ENCODE assay signal across 8 cellular contexts in the genomic region with DNA sequence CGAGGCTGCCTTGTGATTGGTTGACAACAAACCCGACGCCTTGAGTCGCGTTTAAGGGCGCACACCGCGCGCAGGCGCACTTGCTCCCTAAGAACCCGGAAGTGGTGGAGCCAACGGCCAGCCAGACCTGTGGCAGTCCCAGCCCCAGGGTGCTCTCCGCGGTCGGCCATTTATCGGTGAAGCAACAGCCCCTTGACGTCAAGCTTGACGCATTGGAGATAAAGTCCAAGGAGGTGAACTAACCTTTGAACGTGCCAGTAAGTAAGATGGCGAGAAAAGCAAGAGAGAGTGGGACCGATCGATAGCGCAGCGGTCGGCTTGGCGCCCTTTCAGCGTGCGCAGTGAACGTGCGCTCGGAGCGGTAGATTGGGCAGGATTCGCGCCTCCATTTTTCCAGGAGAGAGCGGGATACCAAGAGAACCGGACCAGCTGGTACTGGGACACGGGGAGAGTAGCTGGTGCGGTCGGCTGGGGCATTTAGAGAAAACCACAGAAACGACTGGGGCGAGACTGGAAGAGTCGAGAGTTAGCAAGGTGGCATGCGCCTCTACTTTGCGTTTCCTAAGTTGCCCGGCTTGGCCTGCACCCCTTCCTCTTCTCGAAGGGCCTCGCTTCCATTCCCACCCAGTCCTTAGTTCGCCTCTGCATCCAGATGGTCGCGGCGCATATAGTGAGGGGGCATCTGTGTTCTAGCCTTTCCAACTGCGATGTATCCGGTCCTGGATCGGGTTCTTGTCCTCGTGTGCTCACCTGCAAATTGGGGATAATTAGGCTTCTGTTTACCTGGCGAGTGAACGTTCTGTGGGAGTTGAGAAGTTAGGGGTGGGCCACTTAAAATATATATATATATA. TPM values are rescaled to one million over a fixed set of nuclear protein-coding genes. Genes with fewer than 3 reads are reported as not detected.
DNase-seq lines count a peak whose midpoint lies in the region; ATAC-seq and TF ChIP-seq lines count a peak whose summit lies in the region.

A gene (plus strand): TSS at position 364 of the 851 bp plus-strand sequence. CDS start 2,908 bp downstream, outside the sequence.

- no peaks in the 10 kb centered on the region for H4K20me1 ChIP-seq in PC-3 (ENCODE audit: low read length)

- POLR2A ChIA-PET in PC-3 (lab: Charles Lee; ENCODE audit: unreplicated experiment) = interaction anchor here (1.5 kb wide), 1 partner anchor 34 kb away, joined by 6 read pairs; a partner anchor contains a TSS

- TF ChIP-seq EP300 in Ishikawa (IDR thresholded peaks at IDR 0.05; ENCODE audit: borderline replicate concordance) = no peak

- TF ChIP-seq CTCF in PC-3 (conservative IDR thresholded peaks at IDR 0.05; ENCODE audit: low read depth, low read length) = no peak
- TF ChIP-seq CTCF in epithelial cell of proximal tubule (conservative IDR thresholded peaks at IDR 0.05; ENCODE audit: low read depth, low read length) = no peak

- intact Hi-C loops in PC-3 (cut with micrococcal nuclease) = loop anchor here (1.0 kb wide), 1 partner anchor 34 kb away; a partner anchor contains a TSS

- H3K9me2 ChIP-seq in PC-3 (replicated peaks; ENCODE audit: low read length) = no peaks in the 10 kb centered on the region

- H3K9me3 ChIP-seq in PC-3 (ENCODE audit: low read length) = no peaks in the 10 kb centered on the region

- H3K4me2 ChIP-seq in PC-3 (ENCODE audit: low read length) = peak within 1 kb of the TSS; percentile 96

- peak; percentile 92 for ATAC-seq in GM21576 (IDR thresholded peaks at IDR 0.05; ENCODE audit: unreplicated experiment)
- ATAC-seq in PC-3 = peak; percentile 94

- no peaks in the 10 kb centered on the region for H3K27me3 ChIP-seq in PC-3 (ENCODE audit: low read length)

- peak within 1 kb of the TSS; percentile 81 for H3K27ac ChIP-seq in PC-3 (ENCODE audit: low read length)

- DNase-seq in DMS 273 treated with DMSO at 0.1 percent for 48 hours (lab: John Stamatoyannopoulos, UW) = peak; percentile 96
- peak; percentile 100 for DNase-seq in PC-3
- DNase-seq in activated T-cell treated with anti-CD3 and anti-CD28 coated beads for 48 hours (ENCODE audit: low read depth) = peak; percentile 99
- DNase-seq in epithelial cell of proximal tubule (ENCODE audit: low read depth) = peak; percentile 96
- peak; percentile 100 for DNase-seq in mucosa of gallbladder (ENCODE audit: low spot score)
- DNase-seq in stimulated activated CD8-positive, alpha-beta memory T cell treated with anti-CD3 and anti-CD28 coated beads, Interleukin-4, amount 100 ng/mL, for 48 hours = peak; percentile 99

- peak within 1 kb of the TSS; percentile 96 for H3K9ac ChIP-seq in PC-3 (ENCODE audit: low read length)

- H3K36me3 ChIP-seq in PC-3 (ENCODE audit: low read depth, low read length) = peaks cover 51% of the 10 kb centered on the region

- H3K4me1 ChIP-seq in PC-3 (ENCODE audit: insufficient read depth, low read length) = peaks cover 24% of the 10 kb centered on the region

- H3K79me2 ChIP-seq in PC-3 (ENCODE audit: low read length) = peaks cover 87% of the 10 kb centered on the region

- CTCF ChIA-PET in PC-3 (lab: Charles Lee) = interaction anchor here (0.5 to 0.8 kb wide), 2 partner anchors 30 to 206 kb away, joined by 3 to 7 read pairs; no protein-coding TSS in a partner anchor

- H2AFZ ChIP-seq in PC-3 (ENCODE audit: low read length) = peak within 1 kb of the TSS; percentile 89

- no peaks in the 10 kb centered on the region for H3F3A ChIP-seq in PC-3 (ENCODE audit: low read length, unreplicated experiment)

- H3K4me3 ChIP-seq in PC-3 (ENCODE audit: low read length) (peak within 1 kb of the TSS; percentile 87), epithelial cell of proximal tubule (ENCODE audit: low read depth, low read length) (peak within 1 kb of the TSS; percentile 99)

- TSS peak; percentile 75 for BruUV-seq in PC-3 (replicated peaks; lab: Mats Ljungman, UMichigan)

- TF ChIP-seq RAD21 in Ishikawa (IDR thresholded peaks at IDR 0.05; ENCODE audit: low read depth) = no peak

TF ChIP-seq in Ishikawa, 13 proteins besides CTCF, POLR2A, EP300 and RAD21:
- peak; percentile 93 for TF ChIP-seq FOXM1 (IDR thresholded peaks at IDR 0.05; ENCODE audit: borderline replicate concordance, low read depth)
- TF ChIP-seq, protein P1, sequence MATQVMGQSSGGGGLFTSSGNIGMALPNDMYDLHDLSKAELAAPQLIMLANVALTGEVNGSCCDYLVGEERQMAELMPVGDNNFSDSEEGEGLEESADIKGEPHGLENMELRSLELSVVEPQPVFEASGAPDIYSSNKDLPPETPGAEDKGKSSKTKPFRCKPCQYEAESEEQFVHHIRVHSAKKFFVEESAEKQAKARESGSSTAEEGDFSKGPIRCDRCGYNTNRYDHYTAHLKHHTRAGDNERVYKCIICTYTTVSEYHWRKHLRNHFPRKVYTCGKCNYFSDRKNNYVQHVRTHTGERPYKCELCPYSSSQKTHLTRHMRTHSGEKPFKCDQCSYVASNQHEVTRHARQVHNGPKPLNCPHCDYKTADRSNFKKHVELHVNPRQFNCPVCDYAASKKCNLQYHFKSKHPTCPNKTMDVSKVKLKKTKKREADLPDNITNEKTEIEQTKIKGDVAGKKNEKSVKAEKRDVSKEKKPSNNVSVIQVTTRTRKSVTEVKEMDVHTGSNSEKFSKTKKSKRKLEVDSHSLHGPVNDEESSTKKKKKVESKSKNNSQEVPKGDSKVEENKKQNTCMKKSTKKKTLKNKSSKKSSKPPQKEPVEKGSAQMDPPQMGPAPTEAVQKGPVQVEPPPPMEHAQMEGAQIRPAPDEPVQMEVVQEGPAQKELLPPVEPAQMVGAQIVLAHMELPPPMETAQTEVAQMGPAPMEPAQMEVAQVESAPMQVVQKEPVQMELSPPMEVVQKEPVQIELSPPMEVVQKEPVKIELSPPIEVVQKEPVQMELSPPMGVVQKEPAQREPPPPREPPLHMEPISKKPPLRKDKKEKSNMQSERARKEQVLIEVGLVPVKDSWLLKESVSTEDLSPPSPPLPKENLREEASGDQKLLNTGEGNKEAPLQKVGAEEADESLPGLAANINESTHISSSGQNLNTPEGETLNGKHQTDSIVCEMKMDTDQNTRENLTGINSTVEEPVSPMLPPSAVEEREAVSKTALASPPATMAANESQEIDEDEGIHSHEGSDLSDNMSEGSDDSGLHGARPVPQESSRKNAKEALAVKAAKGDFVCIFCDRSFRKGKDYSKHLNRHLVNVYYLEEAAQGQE (IDR thresholded peaks at IDR 0.05; ENCODE audit: low read depth) = no peak
- TF ChIP-seq TEAD4 (IDR thresholded peaks at IDR 0.05) = no peak
- peak; percentile 98 for TF ChIP-seq YY1 (IDR thresholded peaks at IDR 0.05; ENCODE audit: low read depth)
- TF ChIP-seq NFIC (IDR thresholded peaks at IDR 0.05) = 0 out of 2 replicates have a peak, but pooled peaks have one; percentile 12
- peak; percentile 79 for TF ChIP-seq TAF1 (IDR thresholded peaks at IDR 0.05; ENCODE audit: low read depth)
- TF ChIP-seq, protein P2, sequence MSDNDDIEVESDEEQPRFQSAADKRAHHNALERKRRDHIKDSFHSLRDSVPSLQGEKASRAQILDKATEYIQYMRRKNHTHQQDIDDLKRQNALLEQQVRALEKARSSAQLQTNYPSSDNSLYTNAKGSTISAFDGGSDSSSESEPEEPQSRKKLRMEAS (IDR thresholded peaks at IDR 0.05) = peak; percentile 90
- peak; percentile 95 for TF ChIP-seq CEBPB (IDR thresholded peaks at IDR 0.05)
- peak; percentile 73 for TF ChIP-seq EGR1 (IDR thresholded peaks at IDR 0.05)
- TF ChIP-seq TCF12 (IDR thresholded peaks at IDR 0.05; ENCODE audit: low read depth) = no peak; the same call in none of the 2 replicates
- TF ChIP-seq CREB1 (IDR thresholded peaks at IDR 0.05; ENCODE audit: low read depth) = peak; percentile 92
TF ChIP-seq in Ishikawa: peak in this region for 8.

RNA-seq across cellular contexts. Expression of the gene that starts here (rescaled TPM):
- total RNA-seq in PC-3 (2014; rRNA removed) (48.9 and 60.2 TPM in 2 replicates), epithelial cell of proximal tubule (21.6 and 39.4 TPM in 2 replicates), mucosa of gallbladder (24.1 TPM)

Comparison
In these comparisons a context has a peak if more than half of its experiments do, and no peak if none do; other contexts are left out.
1. Peak in every context shown above with its lines: DNase-seq, ATAC-seq, H3K4me3 ChIP-seq and H3K27ac ChIP-seq.